In the genomic region with DNA sequence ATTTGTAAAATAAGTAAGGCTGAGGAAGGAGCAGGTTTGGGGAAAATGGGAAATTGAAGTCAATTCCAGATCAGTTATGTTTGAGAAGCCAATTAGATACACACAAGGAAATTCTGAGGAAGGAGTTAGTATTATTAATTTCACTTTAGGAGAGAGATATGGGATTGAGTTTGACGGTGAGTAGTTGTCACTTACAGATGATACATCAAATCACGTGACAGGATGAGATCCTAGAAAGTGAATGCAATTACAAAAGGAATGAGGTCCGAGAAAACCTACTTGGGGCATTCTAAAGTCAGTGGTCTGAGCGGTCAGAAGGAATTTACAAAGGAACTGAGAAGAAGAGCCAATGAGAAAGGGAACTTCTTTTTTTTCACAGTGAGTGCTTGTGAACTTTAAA, we compare ENCODE assay signal across 3 cellular contexts.
TF ChIP-seq lines count a peak whose summit lies in the region.

No MANE protein-coding gene starts in this region.

TF ChIP-seq in A549, 52 proteins besides CTCF, POLR2A, EP300 and RAD21 (continued from another document):
- TF ChIP-seq, protein P1, sequence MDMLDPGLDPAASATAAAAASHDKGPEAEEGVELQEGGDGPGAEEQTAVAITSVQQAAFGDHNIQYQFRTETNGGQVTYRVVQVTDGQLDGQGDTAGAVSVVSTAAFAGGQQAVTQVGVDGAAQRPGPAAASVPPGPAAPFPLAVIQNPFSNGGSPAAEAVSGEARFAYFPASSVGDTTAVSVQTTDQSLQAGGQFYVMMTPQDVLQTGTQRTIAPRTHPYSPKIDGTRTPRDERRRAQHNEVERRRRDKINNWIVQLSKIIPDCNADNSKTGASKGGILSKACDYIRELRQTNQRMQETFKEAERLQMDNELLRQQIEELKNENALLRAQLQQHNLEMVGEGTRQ (IDR thresholded peaks at IDR 0.05), result 0 out of 2 replicates have a peak, but pooled peaks have one; percentile 7
TF ChIP-seq in A549: peak in this region for 1.

TF ChIP-seq in GM23338, 12 proteins besides CTCF, POLR2A, EP300 and RAD21 (continued from another document and continues in another):
- TF ChIP-seq, protein P2, sequence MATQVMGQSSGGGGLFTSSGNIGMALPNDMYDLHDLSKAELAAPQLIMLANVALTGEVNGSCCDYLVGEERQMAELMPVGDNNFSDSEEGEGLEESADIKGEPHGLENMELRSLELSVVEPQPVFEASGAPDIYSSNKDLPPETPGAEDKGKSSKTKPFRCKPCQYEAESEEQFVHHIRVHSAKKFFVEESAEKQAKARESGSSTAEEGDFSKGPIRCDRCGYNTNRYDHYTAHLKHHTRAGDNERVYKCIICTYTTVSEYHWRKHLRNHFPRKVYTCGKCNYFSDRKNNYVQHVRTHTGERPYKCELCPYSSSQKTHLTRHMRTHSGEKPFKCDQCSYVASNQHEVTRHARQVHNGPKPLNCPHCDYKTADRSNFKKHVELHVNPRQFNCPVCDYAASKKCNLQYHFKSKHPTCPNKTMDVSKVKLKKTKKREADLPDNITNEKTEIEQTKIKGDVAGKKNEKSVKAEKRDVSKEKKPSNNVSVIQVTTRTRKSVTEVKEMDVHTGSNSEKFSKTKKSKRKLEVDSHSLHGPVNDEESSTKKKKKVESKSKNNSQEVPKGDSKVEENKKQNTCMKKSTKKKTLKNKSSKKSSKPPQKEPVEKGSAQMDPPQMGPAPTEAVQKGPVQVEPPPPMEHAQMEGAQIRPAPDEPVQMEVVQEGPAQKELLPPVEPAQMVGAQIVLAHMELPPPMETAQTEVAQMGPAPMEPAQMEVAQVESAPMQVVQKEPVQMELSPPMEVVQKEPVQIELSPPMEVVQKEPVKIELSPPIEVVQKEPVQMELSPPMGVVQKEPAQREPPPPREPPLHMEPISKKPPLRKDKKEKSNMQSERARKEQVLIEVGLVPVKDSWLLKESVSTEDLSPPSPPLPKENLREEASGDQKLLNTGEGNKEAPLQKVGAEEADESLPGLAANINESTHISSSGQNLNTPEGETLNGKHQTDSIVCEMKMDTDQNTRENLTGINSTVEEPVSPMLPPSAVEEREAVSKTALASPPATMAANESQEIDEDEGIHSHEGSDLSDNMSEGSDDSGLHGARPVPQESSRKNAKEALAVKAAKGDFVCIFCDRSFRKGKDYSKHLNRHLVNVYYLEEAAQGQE (IDR thresholded peaks at IDR 0.05; ENCODE audit: unreplicated experiment), result no peak
- TF ChIP-seq CREB1 (CRISPR knock-in tag; IDR thresholded peaks at IDR 0.05; ENCODE audit: low read depth) (no peak), ZNF114 (CRISPR knock-in tag; IDR thresholded peaks at IDR 0.05) (no peak), ZNF331 (CRISPR knock-in tag; IDR thresholded peaks at IDR 0.05; ENCODE audit: low read depth) (no peak), JUNB (IDR thresholded peaks at IDR 0.05; ENCODE audit: unreplicated experiment) (no peak), NANOG (IDR thresholded peaks at IDR 0.05; ENCODE audit: borderline replicate concordance) (no peak), EZH2 (IDR thresholded peaks at IDR 0.05; ENCODE audit: low read depth, unreplicated experiment) (no peak), POLR2AphosphoS5 (IDR thresholded peaks at IDR 0.05; ENCODE audit: low read depth) (no peak), STAT1 (IDR thresholded peaks at IDR 0.05; ENCODE audit: unreplicated experiment) (no peak)
- TF ChIP-seq, protein P3, sequence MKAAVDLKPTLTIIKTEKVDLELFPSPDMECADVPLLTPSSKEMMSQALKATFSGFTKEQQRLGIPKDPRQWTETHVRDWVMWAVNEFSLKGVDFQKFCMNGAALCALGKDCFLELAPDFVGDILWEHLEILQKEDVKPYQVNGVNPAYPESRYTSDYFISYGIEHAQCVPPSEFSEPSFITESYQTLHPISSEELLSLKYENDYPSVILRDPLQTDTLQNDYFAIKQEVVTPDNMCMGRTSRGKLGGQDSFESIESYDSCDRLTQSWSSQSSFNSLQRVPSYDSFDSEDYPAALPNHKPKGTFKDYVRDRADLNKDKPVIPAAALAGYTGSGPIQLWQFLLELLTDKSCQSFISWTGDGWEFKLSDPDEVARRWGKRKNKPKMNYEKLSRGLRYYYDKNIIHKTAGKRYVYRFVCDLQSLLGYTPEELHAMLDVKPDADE (IDR thresholded peaks at IDR 0.05), result no peak

TF ChIP-seq in K562, 482 proteins besides CTCF, POLR2A, EP300 and RAD21 (continued from another document):
- TF ChIP-seq, protein P4, sequence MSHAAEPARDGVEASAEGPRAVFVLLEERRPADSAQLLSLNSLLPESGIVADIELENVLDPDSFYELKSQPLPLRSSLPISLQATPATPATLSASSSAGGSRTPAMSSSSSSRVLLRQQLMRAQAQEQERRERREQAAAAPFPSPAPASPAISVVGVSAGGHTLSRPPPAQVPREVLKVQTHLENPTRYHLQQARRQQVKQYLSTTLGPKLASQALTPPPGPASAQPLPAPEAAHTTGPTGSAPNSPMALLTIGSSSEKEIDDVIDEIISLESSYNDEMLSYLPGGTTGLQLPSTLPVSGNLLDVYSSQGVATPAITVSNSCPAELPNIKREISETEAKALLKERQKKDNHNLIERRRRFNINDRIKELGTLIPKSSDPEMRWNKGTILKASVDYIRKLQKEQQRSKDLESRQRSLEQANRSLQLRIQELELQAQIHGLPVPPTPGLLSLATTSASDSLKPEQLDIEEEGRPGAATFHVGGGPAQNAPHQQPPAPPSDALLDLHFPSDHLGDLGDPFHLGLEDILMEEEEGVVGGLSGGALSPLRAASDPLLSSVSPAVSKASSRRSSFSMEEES (CRISPR knock-in tag; IDR thresholded peaks at IDR 0.05), result peak; percentile 96
- no peak for TF ChIP-seq HDAC1 (IDR thresholded peaks at IDR 0.05)
